In the genomic region with DNA sequence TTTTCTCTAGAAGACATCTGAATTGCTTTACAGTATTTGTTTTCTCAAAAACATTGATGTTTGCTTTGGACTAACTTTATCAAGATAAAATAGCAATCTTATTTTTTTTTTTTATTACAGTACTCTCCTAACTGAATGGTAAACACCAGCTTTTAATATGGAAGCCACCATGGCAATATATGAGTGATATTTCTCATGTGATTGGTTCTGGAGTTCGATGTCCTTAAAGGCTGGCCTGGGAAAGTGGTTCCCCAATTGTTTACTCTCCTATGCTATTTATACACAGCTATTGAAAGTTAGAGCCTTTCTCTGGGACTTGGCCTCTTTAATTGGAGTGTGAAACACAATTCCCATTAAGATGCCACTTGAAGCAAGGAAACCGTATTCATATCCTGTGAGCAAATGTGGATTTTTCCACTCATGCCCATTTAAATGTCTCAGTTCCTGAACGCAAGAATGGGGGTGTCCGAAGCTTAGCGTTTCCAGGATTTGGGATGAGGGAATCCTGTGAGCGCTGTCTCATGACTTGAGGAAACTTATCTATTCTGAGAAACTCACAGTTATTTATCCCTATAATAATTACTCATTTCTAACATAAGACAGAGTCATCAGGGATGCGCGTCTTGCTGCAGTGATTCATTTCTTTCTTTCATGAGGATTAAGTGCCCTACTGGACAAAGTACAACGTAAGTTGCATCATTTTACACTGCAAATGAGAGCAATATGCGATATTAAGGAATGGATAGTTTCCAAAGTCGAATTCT, we compare ENCODE assay signal across 1 cellular context.
TF ChIP-seq lines count a peak whose summit lies in the region.

No MANE protein-coding gene starts in this region.

TF ChIP-seq in SK-N-SH, 30 proteins besides CTCF, POLR2A, EP300 and RAD21 (continued from another document):
- TF ChIP-seq, protein P1, sequence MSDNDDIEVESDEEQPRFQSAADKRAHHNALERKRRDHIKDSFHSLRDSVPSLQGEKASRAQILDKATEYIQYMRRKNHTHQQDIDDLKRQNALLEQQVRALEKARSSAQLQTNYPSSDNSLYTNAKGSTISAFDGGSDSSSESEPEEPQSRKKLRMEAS (IDR thresholded peaks at IDR 0.05; ENCODE audit: low read depth): peak; percentile 76
- TF ChIP-seq, protein P2, sequence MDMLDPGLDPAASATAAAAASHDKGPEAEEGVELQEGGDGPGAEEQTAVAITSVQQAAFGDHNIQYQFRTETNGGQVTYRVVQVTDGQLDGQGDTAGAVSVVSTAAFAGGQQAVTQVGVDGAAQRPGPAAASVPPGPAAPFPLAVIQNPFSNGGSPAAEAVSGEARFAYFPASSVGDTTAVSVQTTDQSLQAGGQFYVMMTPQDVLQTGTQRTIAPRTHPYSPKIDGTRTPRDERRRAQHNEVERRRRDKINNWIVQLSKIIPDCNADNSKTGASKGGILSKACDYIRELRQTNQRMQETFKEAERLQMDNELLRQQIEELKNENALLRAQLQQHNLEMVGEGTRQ (IDR thresholded peaks at IDR 0.05; ENCODE audit: borderline replicate concordance, low read depth, low read length): no peak
- TF ChIP-seq TEAD4 (IDR thresholded peaks at IDR 0.05; ENCODE audit: borderline replicate concordance, insufficient read depth): peak; percentile 63
- no peak for TF ChIP-seq USF1 (IDR thresholded peaks at IDR 0.05; ENCODE audit: borderline replicate concordance, low read depth)
- TF ChIP-seq SMC3 (IDR thresholded peaks at IDR 0.05; ENCODE audit: low read depth, low read length): no peak
- TF ChIP-seq ELF1 (IDR thresholded peaks at IDR 0.05): no peak
- no peak for TF ChIP-seq MXI1 (IDR thresholded peaks at IDR 0.05; ENCODE audit: low read depth, low read length)
- TF ChIP-seq FOXM1 (IDR thresholded peaks at IDR 0.05; ENCODE audit: low read depth): peak; percentile 68; the same call in 1 of the 2 replicates
- TF ChIP-seq YY1 (IDR thresholded peaks at IDR 0.05; ENCODE audit: low read depth): no peak
- peak; percentile 77; the same call in 1 of the 2 replicates for TF ChIP-seq POLR2AphosphoS5 (IDR thresholded peaks at IDR 0.05; ENCODE audit: low read depth, low read length)
- no peak for TF ChIP-seq MEF2A (IDR thresholded peaks at IDR 0.05; ENCODE audit: borderline replicate concordance, low read depth)
- TF ChIP-seq FOXJ3 (CRISPR knock-in tag; IDR thresholded peaks at IDR 0.05): no peak
- no peak for TF ChIP-seq RCOR1 (IDR thresholded peaks at IDR 0.05; ENCODE audit: low read length)
- no peak for TF ChIP-seq TAF1 (IDR thresholded peaks at IDR 0.05; ENCODE audit: borderline replicate concordance, low read depth, low read length)
- TF ChIP-seq SIN3A (IDR thresholded peaks at IDR 0.05; ENCODE audit: borderline replicate concordance, low read depth, low read length): no peak
